ENCODE assay signal across 1 cellular context in the genomic region with DNA sequence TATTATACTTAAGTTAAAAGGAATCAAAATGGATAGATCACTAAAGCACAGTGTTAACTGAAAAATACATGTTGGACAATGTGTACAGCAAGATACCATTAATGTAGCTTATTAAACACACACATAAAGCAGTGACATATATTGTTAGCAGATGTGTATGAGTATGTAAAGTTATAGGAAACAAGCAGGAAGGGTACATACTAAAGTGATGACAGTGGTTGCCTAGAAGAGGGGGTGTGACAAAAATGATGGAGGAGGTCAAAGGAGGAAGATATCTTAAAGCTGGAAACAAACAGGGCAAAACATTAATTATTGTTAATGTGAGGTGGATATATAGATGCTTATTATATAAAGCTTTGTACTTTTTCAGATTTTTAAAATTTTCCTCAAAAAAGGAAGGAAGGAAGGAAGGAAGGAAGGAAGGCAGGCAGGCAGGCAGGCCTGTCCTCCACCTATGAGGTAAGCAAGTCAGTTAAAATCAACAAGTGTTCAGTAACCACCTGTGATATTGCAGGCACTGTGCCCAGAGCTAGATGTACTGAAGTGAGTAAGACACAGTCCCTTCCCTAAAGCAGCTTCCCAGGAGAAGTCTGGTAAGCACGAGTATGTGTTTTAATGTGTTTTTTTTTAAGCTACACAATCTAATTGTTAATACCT.
TF ChIP-seq lines count a peak whose summit lies in the region.

No MANE protein-coding gene starts in this region.

TF ChIP-seq in IMR-90, 13 proteins besides CTCF, POLR2A, EP300 and RAD21:
- TF ChIP-seq RFX5 (IDR thresholded peaks at IDR 0.05; ENCODE audit: low read depth, low read length) (no peak), CEBPB (IDR thresholded peaks at IDR 0.05; ENCODE audit: low read depth, low read length) (no peak), SMC3 (IDR thresholded peaks at IDR 0.05; ENCODE audit: low read depth, low read length) (no peak), NFE2L2 (IDR thresholded peaks at IDR 0.05; ENCODE audit: low read depth, low read length) (no peak), BHLHE40 (IDR thresholded peaks at IDR 0.05; ENCODE audit: low read depth, low read length) (no peak), RCOR1 (IDR thresholded peaks at IDR 0.05; ENCODE audit: insufficient replicate concordance, low read length) (no peak), MAFK (IDR thresholded peaks at IDR 0.05; ENCODE audit: low read depth, low read length) (no peak)
- TF ChIP-seq, protein P1, sequence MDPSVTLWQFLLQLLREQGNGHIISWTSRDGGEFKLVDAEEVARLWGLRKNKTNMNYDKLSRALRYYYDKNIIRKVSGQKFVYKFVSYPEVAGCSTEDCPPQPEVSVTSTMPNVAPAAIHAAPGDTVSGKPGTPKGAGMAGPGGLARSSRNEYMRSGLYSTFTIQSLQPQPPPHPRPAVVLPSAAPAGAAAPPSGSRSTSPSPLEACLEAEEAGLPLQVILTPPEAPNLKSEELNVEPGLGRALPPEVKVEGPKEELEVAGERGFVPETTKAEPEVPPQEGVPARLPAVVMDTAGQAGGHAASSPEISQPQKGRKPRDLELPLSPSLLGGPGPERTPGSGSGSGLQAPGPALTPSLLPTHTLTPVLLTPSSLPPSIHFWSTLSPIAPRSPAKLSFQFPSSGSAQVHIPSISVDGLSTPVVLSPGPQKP (IDR thresholded peaks at IDR 0.05; ENCODE audit: borderline replicate concordance, low read depth, low read length) = no peak
- TF ChIP-seq, protein P2, sequence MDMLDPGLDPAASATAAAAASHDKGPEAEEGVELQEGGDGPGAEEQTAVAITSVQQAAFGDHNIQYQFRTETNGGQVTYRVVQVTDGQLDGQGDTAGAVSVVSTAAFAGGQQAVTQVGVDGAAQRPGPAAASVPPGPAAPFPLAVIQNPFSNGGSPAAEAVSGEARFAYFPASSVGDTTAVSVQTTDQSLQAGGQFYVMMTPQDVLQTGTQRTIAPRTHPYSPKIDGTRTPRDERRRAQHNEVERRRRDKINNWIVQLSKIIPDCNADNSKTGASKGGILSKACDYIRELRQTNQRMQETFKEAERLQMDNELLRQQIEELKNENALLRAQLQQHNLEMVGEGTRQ (IDR thresholded peaks at IDR 0.05; ENCODE audit: low read depth, low read length) = no peak
